Comparison of ENCODE assay signal across 2 cellular contexts in genomic region chr9:135023389-135023788, GRCh38.
TF ChIP-seq lines count a peak whose summit lies in the region.

No MANE protein-coding gene starts in this region.

TF ChIP-seq in SK-N-SH, 30 proteins besides CTCF, POLR2A, EP300 and RAD21:
- TF ChIP-seq, protein P1, sequence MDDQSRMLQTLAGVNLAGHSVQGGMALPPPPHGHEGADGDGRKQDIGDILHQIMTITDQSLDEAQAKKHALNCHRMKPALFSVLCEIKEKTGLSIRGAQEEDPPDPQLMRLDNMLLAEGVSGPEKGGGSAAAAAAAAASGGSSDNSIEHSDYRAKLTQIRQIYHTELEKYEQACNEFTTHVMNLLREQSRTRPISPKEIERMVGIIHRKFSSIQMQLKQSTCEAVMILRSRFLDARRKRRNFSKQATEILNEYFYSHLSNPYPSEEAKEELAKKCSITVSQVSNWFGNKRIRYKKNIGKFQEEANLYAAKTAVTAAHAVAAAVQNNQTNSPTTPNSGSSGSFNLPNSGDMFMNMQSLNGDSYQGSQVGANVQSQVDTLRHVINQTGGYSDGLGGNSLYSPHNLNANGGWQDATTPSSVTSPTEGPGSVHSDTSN (IDR thresholded peaks at IDR 0.05): no peak
- TF ChIP-seq MXI1 (IDR thresholded peaks at IDR 0.05; ENCODE audit: low read depth, low read length) (peak; percentile 91), TEAD4 (IDR thresholded peaks at IDR 0.05; ENCODE audit: borderline replicate concordance, insufficient read depth) (no peak), NRF1 (IDR thresholded peaks at IDR 0.05; ENCODE audit: low read depth, low read length) (peak; percentile 10; the same call in 1 of the 2 replicates), RCOR1 (IDR thresholded peaks at IDR 0.05; ENCODE audit: low read length) (peak; percentile 61; the same call in 1 of the 2 replicates)

TF ChIP-seq in SK-N-SH treated with all-trans-retinoic acid at 6 μM for 48 hours, 23 proteins besides CTCF, POLR2A, EP300 and RAD21 (continued from another document):
- no peak for TF ChIP-seq ARNTL (CRISPR knock-in tag; IDR thresholded peaks at IDR 0.05; ENCODE audit: borderline replicate concordance, low read depth)
- TF ChIP-seq BACH2 (CRISPR knock-in tag; IDR thresholded peaks at IDR 0.05; ENCODE audit: borderline replicate concordance): no peak
- TF ChIP-seq PPARA (CRISPR knock-in tag; IDR thresholded peaks at IDR 0.05; ENCODE audit: borderline replicate concordance): no peak
- no peak for TF ChIP-seq ZNF70 (CRISPR knock-in tag; IDR thresholded peaks at IDR 0.05)
- TF ChIP-seq, protein P2, sequence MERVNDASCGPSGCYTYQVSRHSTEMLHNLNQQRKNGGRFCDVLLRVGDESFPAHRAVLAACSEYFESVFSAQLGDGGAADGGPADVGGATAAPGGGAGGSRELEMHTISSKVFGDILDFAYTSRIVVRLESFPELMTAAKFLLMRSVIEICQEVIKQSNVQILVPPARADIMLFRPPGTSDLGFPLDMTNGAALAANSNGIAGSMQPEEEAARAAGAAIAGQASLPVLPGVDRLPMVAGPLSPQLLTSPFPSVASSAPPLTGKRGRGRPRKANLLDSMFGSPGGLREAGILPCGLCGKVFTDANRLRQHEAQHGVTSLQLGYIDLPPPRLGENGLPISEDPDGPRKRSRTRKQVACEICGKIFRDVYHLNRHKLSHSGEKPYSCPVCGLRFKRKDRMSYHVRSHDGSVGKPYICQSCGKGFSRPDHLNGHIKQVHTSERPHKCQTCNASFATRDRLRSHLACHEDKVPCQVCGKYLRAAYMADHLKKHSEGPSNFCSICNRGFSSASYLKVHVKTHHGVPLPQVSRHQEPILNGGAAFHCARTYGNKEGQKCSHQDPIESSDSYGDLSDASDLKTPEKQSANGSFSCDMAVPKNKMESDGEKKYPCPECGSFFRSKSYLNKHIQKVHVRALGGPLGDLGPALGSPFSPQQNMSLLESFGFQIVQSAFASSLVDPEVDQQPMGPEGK (CRISPR knock-in tag; IDR thresholded peaks at IDR 0.05; ENCODE audit: borderline replicate concordance): no peak
